In the genomic region with DNA sequence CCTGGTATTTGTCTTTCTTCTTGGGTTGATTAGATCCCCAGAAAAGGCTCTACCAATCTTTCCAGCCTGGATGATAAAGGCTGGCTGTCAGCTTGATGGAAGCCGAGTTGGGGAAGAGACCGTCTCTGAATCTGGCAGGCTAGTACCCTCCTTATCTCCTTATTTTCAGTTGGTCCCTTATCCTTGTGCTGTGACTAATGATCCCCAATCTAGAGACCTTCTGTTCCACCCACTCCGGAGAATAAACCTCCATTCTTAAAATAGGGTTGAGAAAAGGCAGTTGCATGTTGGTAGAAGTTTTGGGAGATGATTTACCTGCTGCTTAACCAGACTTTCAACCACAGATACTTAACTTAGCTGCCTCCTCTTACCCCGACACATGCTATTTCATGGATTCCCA, we compare ENCODE assay signal across 18 cellular contexts. TPM values are rescaled to one million over a fixed set of nuclear protein-coding genes. Genes with fewer than 3 reads are reported as not detected.
DNase-seq lines count a peak whose midpoint lies in the region; ATAC-seq, FAIRE-seq and TF ChIP-seq lines count a peak whose summit lies in the region.
"Had no signal": no experiment of that assay in that cellular context is flagged by ENCODE, and none has a peak within 500 bp of the region (broad histone marks: within the 10 kb centered on the region; RNA-seq: fewer than 3 reads in every experiment).

No MANE protein-coding gene starts in this region.

- no peak overlapping the region for H3K4me3 ChIP-seq in small intestine (ENCODE audit: low read depth in 1 of 2, low read length in 2 of 2)
- H3K4me3 ChIP-seq: esophagus muscularis mucosa, gastroesophageal sphincter, upper lobe of left lung had no signal

- peaks cover 3 to 5% of the 10 kb centered on the region in 2 donors for H3K36me3 ChIP-seq in small intestine (ENCODE audit: control insufficient read depth in 2 of 2, insufficient read depth in 2 of 2, low read length in 2 of 2)
- H3K36me3 ChIP-seq: gastroesophageal sphincter had no signal

- 37 to 73% (median 69%) methylated on average over 4 of the region's 4 CpGs for WGBS in small intestine, 3 donors

- peak; percentile 50 for ATAC-seq in HG02642 (IDR thresholded peaks at IDR 0.05; ENCODE audit: poor library complexity, unreplicated experiment)
- peak; percentile 54 for ATAC-seq in HG03460 (IDR thresholded peaks at IDR 0.05; ENCODE audit: unreplicated experiment)
- no peak for ATAC-seq in GM21515 (IDR thresholded peaks at IDR 0.05; ENCODE audit: unreplicated experiment)
- ATAC-seq: activated CD4-positive, alpha-beta T cell treated with anti-CD3 and anti-CD28 coated beads for 36 hours; gastroesophageal sphincter had no signal

- FAIRE-seq in GM19239 (lab: Jason Lieb, UNC) (peak; percentile 94), small intestine (lab: Jason Lieb, UNC) (no peak)

- no peak for TF ChIP-seq CTCF in GM10266 (IDR thresholded peaks at IDR 0.05; ENCODE audit: control insufficient read depth, insufficient read depth, low read depth, missing control alignments)

- no peaks in the 10 kb centered on the region for H3K27me3 ChIP-seq in small intestine (ENCODE audit: control insufficient read depth in 2 of 2, insufficient read depth in 2 of 2, low read length in 2 of 2)
- H3K27me3 ChIP-seq: esophagus muscularis mucosa, gastroesophageal sphincter, upper lobe of left lung had no signal

- H3K9me3 ChIP-seq in small intestine (ENCODE audit: control insufficient read depth, low read depth) = no peaks in the 10 kb centered on the region
- H3K9me3 ChIP-seq: esophagus muscularis mucosa, upper lobe of left lung had no signal

- DNase-seq in GM19239 (ENCODE audit: insufficient read length, low spot score) (no peak), small intestine (peak; percentile 17), GM10266 (ENCODE audit: extremely low spot score) (no peak), HT-29 (ENCODE audit: low spot score) (no peak)
- DNase-seq: activated CD4-positive, alpha-beta T cell treated with anti-CD3 and anti-CD28 coated beads for 36 hours; activated naive CD8-positive, alpha-beta T cell treated with anti-CD3 and anti-CD28 coated beads for 36 hours; CD8-positive, alpha-beta memory T cell; cerebellar nuclear complex; DMS79; effector CD4-positive, alpha-beta T cell; kidney glomerular epithelial cell; NCI-H524 treated with DMSO at 0.1 percent for 48 hours; upper lobe of left lung had no signal

- H3K27ac ChIP-seq in small intestine (ENCODE audit: low read depth in 1 of 2, low read length in 1 of 2) = peak overlapping the region in 1 of 2 donors; percentile 50
- H3K27ac ChIP-seq: esophagus muscularis mucosa, gastroesophageal sphincter, upper lobe of left lung had no signal

- H3K4me1 ChIP-seq in small intestine (ENCODE audit: control insufficient read depth in 2 of 2, insufficient read depth in 1 of 2, low read depth in 1 of 2, low read length in 1 of 2) = peaks cover 2 to 12% of the 10 kb centered on the region in 2 donors
- H3K4me1 ChIP-seq: esophagus muscularis mucosa, gastroesophageal sphincter had no signal

RNA-seq across cellular contexts. Expression of a gene that starts 52.3 kb away (rescaled TPM):
- polyA plus RNA-seq in small intestine = not detected
- not detected in 2 replicates for total RNA-seq in HT-29 (2014; rRNA removed; shearing (Covaris generic))
- total RNA-seq: activated CD4-positive, alpha-beta T cell treated with anti-CD3 and anti-CD28 coated beads for 36 hours; activated naive CD8-positive, alpha-beta T cell treated with anti-CD3 and anti-CD28 coated beads for 36 hours; CD8-positive, alpha-beta memory T cell; esophagus muscularis mucosa; gastroesophageal sphincter; upper lobe of left lung had no signal
- polyA plus RNA-seq: CD8-positive, alpha-beta memory T cell had no signal
